Comparison of ENCODE assay signal across 8 cellular contexts in the genomic region with DNA sequence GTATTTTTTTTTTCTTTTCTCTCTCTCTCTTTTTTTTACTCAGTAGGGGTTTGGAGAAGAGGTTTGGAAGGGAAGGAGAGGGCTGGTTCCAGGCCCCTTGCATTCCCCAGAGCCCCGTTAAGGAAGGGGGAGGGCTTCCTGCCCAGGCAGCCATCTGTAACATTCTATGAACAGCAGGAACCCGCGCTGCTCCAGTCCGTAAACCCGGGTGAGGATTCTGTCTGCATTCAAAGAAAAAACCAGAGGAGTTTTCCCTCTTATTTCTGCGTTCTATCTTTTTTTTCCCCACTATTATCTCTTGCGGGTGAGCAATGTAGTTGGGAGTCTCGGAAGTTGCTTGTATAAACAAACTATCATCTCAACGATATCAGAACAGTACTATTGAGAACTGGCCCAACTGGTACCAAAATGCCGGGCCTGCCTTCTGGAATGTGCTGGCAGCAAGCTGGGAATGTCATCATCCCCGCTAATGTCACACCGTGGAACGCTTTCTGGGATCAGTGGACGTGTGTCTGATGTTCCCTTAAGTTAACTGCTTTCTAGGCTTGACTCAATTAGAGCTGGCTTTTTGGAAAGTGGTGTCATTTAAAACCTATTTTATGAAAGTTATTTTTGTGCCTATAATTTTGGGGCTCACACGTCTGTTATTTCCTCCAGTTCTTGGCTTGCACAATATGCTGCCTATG.
DNase-seq lines count a peak whose midpoint lies in the region; ATAC-seq and TF ChIP-seq lines count a peak whose summit lies in the region.

No MANE protein-coding gene starts in this region.

- TF ChIP-seq CTCF in left lung (IDR thresholded peaks at IDR 0.05): no peak
- no peak for TF ChIP-seq CTCF in tibial artery (IDR thresholded peaks at IDR 0.05)

- intact Hi-C loops in left lung (cut with DNase I) (no loop called here), tibial artery (cut with DNase I; ENCODE audit: low total_unique reads) (no loop called here)

- H3K9me3 ChIP-seq in HUES6 (ENCODE audit: control insufficient read depth, insufficient read depth, low read depth, low read length): no peaks in the 10 kb centered on the region
- peaks cover 0 to 1% of the 10 kb centered on the region in 2 donors for H3K9me3 ChIP-seq in left lung
- no peaks in the 10 kb centered on the region for H3K9me3 ChIP-seq in tibial artery

- H3K36me3 ChIP-seq in HUES6 (ENCODE audit: control insufficient read depth, insufficient read depth, low read length) (no peaks in the 10 kb centered on the region), left lung (no peaks in the 10 kb centered on the region), tibial artery (no peaks in the 10 kb centered on the region)

- DNase-seq in dermis blood vessel endothelial cell (peak; percentile 85), left lung (peak; percentile 30 to 34), tibial artery (peak; percentile 53 to 70), AML-193 (lab: John Stamatoyannopoulos, UW) (no peak), T1000 (lab: John Stamatoyannopoulos, UW) (no peak), SHP77 (lab: John Stamatoyannopoulos, UW) (no peak), NCI-H774 (lab: John Stamatoyannopoulos, UW) (no peak)

- H3K27me3 ChIP-seq in HUES6 (ENCODE audit: control insufficient read depth, insufficient read depth, low read length) (no peaks in the 10 kb centered on the region), left lung (no peaks in the 10 kb centered on the region), tibial artery (no peaks in the 10 kb centered on the region)

- H3K4me3 ChIP-seq in HUES6 (ENCODE audit: low read depth, low read length) (peak overlapping the region; percentile 34), left lung (no peak overlapping the region), tibial artery (peak overlapping the region; percentile 47)

- H3K27ac ChIP-seq in HUES6 (ENCODE audit: low read depth, low read length) (peak overlapping the region; percentile 64; the same call in 1 of the 2 replicates), left lung (peak overlapping the region; percentile 26 to 63), tibial artery (peak overlapping the region; percentile 65 to 74)

- peak; percentile 53 for ATAC-seq in left lung

- peak overlapping the region; percentile 13 for H3K9ac ChIP-seq in HUES6 (ENCODE audit: low read length)

- H3K4me1 ChIP-seq in HUES6 (ENCODE audit: control insufficient read depth, insufficient read depth, low read length): peaks cover 9% of the 10 kb centered on the region
- H3K4me1 ChIP-seq in left lung: no peaks in the 10 kb centered on the region
- peaks cover 0 to 25% (median 2%) of the 10 kb centered on the region in 4 donors for H3K4me1 ChIP-seq in tibial artery

Comparison
In these comparisons a context has a peak if more than half of its experiments do, and no peak if none do; other contexts are left out.
1. H3K4me3 ChIP-seq: peak in HUES6 (single experiment) and tibial artery (2 of 2); none in left lung (0 of 2).
2. DNase-seq: peak in dermis blood vessel endothelial cell (single experiment), left lung (2 of 2) and tibial artery (2 of 2); none in AML-193 (0 of 2), T1000 (single experiment), SHP77 (0 of 2) and NCI-H774 (single experiment).
3. Peak in every context shown above with its lines, with median percentiles within 50 percentile points of each other: H3K27ac ChIP-seq.